ENCODE assay signal across 8 cellular contexts in genomic region chr22:23289851-23290724, GRCh38.
DNase-seq lines count a peak whose midpoint lies in the region; ATAC-seq and TF ChIP-seq lines count a peak whose summit lies in the region.

No MANE protein-coding gene starts in this region.

- no peak for TF ChIP-seq EP300 in transverse colon (IDR thresholded peaks at IDR 0.05; ENCODE audit: low read depth)

- ATAC-seq in omental fat pad (ENCODE audit: low FRiP score) = peak; percentile 38
- no peak for ATAC-seq in HG03108 (IDR thresholded peaks at IDR 0.05; ENCODE audit: unreplicated experiment)

- intact Hi-C loops in esophagus squamous epithelium (cut with DNase I) (no loop called here), transverse colon (cut with DNase I; ENCODE audit: low total_unique reads) (no loop called here)

- H3K36me3 ChIP-seq in esophagus squamous epithelium (peaks cover 14 to 100% (median 31%) of the 10 kb centered on the region in 3 donors), transverse colon (peaks cover 0 to 22% (median 4%) of the 10 kb centered on the region in 4 donors)

- no peak for TF ChIP-seq POLR2A in esophagus squamous epithelium (IDR thresholded peaks at IDR 0.05)
- TF ChIP-seq POLR2A in transverse colon (IDR thresholded peaks at IDR 0.05) = no peak

- TF ChIP-seq CTCF in esophagus squamous epithelium (IDR thresholded peaks at IDR 0.05) (peak; percentile 40 to 80 (median 76)), omental fat pad (IDR thresholded peaks at IDR 0.05) (peak in 2 of 3 donors; percentile 43 to 49), transverse colon (IDR thresholded peaks at IDR 0.05) (peak; percentile 73 to 83 (median 79))

- H3K27me3 ChIP-seq in esophagus squamous epithelium (no peaks in the 10 kb centered on the region), transverse colon (no peaks in the 10 kb centered on the region)

- H3K4me3 ChIP-seq in esophagus squamous epithelium (no peak overlapping the region), transverse colon (no peak overlapping the region)

- peak; percentile 7 to 43 for DNase-seq in NCI-H526 (lab: John Stamatoyannopoulos, UW)
- DNase-seq in NCI-H526 treated with DMSO at 0.1 percent for 48 hours (lab: John Stamatoyannopoulos, UW) = no peak
- peak; percentile 54 to 75 for DNase-seq in NCI-H524 (lab: John Stamatoyannopoulos, UW)
- peak; percentile 47 for DNase-seq in activated T-cell treated with anti-CD3 and anti-CD28 coated beads for 1 hour (ENCODE audit: low read depth)
- DNase-seq in esophagus squamous epithelium (lab: John Stamatoyannopoulos, UW) = no peak
- no peak for DNase-seq in omental fat pad (ENCODE audit: low spot score)
- DNase-seq in transverse colon = peak; percentile 73

- in situ Hi-C loops in transverse colon (cut with MboI; ENCODE audit: low pct_ligation_motif_present in 1 of 4, low pct_unique_long_range_greater_than_20kb in 1 of 4, low sequenced_read_pairs in 3 of 4) = loop anchor here (10.0 to 25.0 kb wide), 2 partner anchors 115 to 328 kb away; no protein-coding TSS in a partner anchor

- 48 to 70% methylated on average over 10 of the region's 18 CpGs for WGBS in esophagus squamous epithelium, 2 donors
- WGBS in transverse colon (ENCODE audit: low coverage in 1 of 2), 2 donors = 70% methylated on average over 18 of the region's 18 CpGs; no CpG with 5 or more reads in 1 of the 2 donors

- H3K4me1 ChIP-seq in esophagus squamous epithelium (peaks cover 0 to 24% (median 11%) of the 10 kb centered on the region in 3 donors), transverse colon (peaks cover 0 to 4% (median 2%) of the 10 kb centered on the region in 4 donors)

- H3K27ac ChIP-seq in esophagus squamous epithelium = peak overlapping the region; percentile 33 to 78 (median 65)
- H3K27ac ChIP-seq in transverse colon = peak overlapping the region in 2 of 4 donors; percentile 11 to 12

- no peaks in the 10 kb centered on the region for H3K9me3 ChIP-seq in esophagus squamous epithelium
- H3K9me3 ChIP-seq in transverse colon = no peaks in the 10 kb centered on the region

Comparison
In these comparisons a context has a peak if more than half of its experiments do, and no peak if none do; other contexts are left out.
1. DNase-seq: peak in NCI-H526 (2 of 2), NCI-H524 (2 of 2), activated T-cell treated with anti-CD3 and anti-CD28 coated beads for 1 hour (single experiment) and transverse colon (single experiment); none in NCI-H526 treated with DMSO at 0.1 percent for 48 hours (single experiment), esophagus squamous epithelium (single experiment) and omental fat pad (single experiment).
2. Peak in every context shown above with its lines, with median percentiles within 50 percentile points of each other: CTCF ChIP-seq.